19 cellular contexts compared by ENCODE assay signal in the genomic region with DNA sequence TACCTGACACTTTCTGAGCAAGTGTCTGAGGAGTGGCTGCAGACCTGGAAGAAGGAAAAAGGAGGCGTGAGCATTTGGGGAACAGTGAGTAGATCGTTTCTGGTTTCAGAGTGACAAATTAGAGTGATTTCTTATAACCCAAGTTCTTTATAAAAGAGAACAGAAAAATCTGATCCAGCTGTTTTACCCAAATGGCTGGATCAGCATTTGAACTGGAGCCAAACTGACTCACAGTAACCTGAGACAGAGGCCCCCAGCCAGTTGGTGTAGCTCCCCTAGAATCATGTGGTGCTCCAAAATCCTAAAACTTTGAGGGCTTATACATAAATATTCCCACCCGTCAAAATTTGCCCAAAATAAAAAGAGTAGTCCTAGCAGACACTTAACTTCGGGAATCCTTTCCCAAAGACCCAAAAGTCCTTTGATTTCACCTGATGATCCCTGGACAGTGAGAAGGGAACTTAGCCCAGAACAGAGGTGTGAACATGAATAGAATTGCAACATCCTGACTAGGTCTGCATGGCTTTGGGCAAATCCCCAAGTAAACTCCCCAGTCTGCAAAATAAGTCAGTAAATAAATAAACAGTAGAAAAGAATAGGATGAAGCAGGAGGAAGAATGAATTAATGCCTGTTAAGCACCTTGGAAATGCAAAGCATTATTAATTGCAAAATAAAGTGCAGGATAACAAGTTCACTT.
DNase-seq lines count a peak whose midpoint lies in the region; ATAC-seq, FAIRE-seq and TF ChIP-seq lines count a peak whose summit lies in the region.
"Had no signal": no experiment of that assay in that cellular context is flagged by ENCODE, and none has a peak within 500 bp of the region (broad histone marks: within the 10 kb centered on the region; RNA-seq: fewer than 3 reads in every experiment).

No MANE protein-coding gene starts in this region.

- no peaks in the 10 kb centered on the region for H3K79me2 ChIP-seq in K562 (ENCODE audit: control insufficient read depth, insufficient read depth, low read length)
- no peaks in the 10 kb centered on the region for H3K79me2 ChIP-seq in smooth muscle cell (ENCODE audit: low read depth)

- DNase-seq in Right ventricle myocardium superior (no peak), cardiac septum (ENCODE audit: low spot score) (no peak), K562 (ENCODE audit: extremely low read depth in 1 of 4, low spot score in 3 of 4) (no peak), left lobe of liver (ENCODE audit: low spot score) (no peak), smooth muscle cell (lab: John Stamatoyannopoulos, UW; ENCODE audit: unreplicated experiment) (no peak), KG1 (lab: John Stamatoyannopoulos, UW) (no peak), left lung (no peak), anterior cingulate cortex (lab: John Stamatoyannopoulos, UW) (no peak)
- DNase-seq: activated CD4-positive, alpha-beta T cell treated with anti-CD3 and anti-CD28 coated beads, Interleukin-2, amount 50 U/mL, for 1 hour; activated CD8-positive, alpha-beta memory T cell treated with anti-CD3 and anti-CD28 coated beads, Interleukin-2, amount 50 U/mL, for 48 hours; activated gamma-delta T cell; effector memory CD4-positive, alpha-beta T cell; naive thymus-derived CD4-positive, alpha-beta T cell; NCI-H187 treated with DMSO at 0.1 percent for 48 hours; NCI-H446 treated with DMSO at 0.1 percent for 48 hours; stimulated activated CD4-positive, alpha-beta T cell treated with anti-CD3 and anti-CD28 coated beads, Interleukin-12 subunit alpha, Interleukin-12 subunit beta, amount 100 ng/mL, for 4 hours had no signal

- POLR2A ChIA-PET in K562 (lab: Yijun Ruan, JAX): no interaction called here

- CTCF ChIA-PET in K562 (lab: Yijun Ruan, JAX; ENCODE audit: low intra/inter-chr PET ratio): no interaction called here

- TF ChIP-seq EP300 in K562 (IDR thresholded peaks at IDR 0.05; ENCODE audit: low read length): no peak

- H3K4me1 ChIP-seq in K562 (replicated peaks in 1 of 2; ENCODE audit: control insufficient read depth in 2 of 2, insufficient read depth in 2 of 2, low read length in 2 of 2): peaks cover 4 to 10% of the 10 kb centered on the region in 2 experiments; a peak in 4 of 5 replicates
- no peaks in the 10 kb centered on the region for H3K4me1 ChIP-seq in smooth muscle cell (ENCODE audit: low read depth)
- H3K4me1 ChIP-seq in left lung: peaks cover 0 to 7% of the 10 kb centered on the region in 2 donors

- no peaks in the 10 kb centered on the region for H4K20me1 ChIP-seq in K562 (replicated peaks; ENCODE audit: control insufficient read depth, insufficient read depth, low read length)
- H4K20me1 ChIP-seq in smooth muscle cell (ENCODE audit: low read depth): no peaks in the 10 kb centered on the region
- H4K20me1 ChIP-seq: BLaER1 treated with 17β-estradiol and CSF1 and Interleukin-3, amounts not matched to agents 10 nM and 100 nM had no signal

- H3K27me3 ChIP-seq in K562 (ENCODE audit: control insufficient read depth in 2 of 2, insufficient read depth in 2 of 2, low read length in 2 of 2): no peaks in the 10 kb centered on the region
- H3K27me3 ChIP-seq in smooth muscle cell (ENCODE audit: low read depth): no peaks in the 10 kb centered on the region
- no peaks in the 10 kb centered on the region for H3K27me3 ChIP-seq in left lung
- H3K27me3 ChIP-seq: BLaER1 treated with 17β-estradiol and CSF1 and Interleukin-3, amounts not matched to agents 10 nM and 100 nM had no signal

- H3K27ac ChIP-seq in K562 (ENCODE audit: extremely low read depth, low read depth, low read length): no peak overlapping the region
- H3K27ac ChIP-seq in smooth muscle cell (ENCODE audit: low read depth): no peak overlapping the region
- H3K27ac ChIP-seq in left lung: no peak overlapping the region
- H3K27ac ChIP-seq: BLaER1 treated with 17β-estradiol and CSF1 and Interleukin-3, amounts not matched to agents 10 nM and 100 nM had no signal

- no peak for FAIRE-seq in K562 (lab: Jason Lieb, UNC)
- FAIRE-seq: A204.1, GM12878 had no signal

- H3F3A ChIP-seq in smooth muscle cell (ENCODE audit: low read depth): no peaks in the 10 kb centered on the region

- ATAC-seq in Right ventricle myocardium superior (ENCODE audit: poor library complexity): peak; percentile 39
- ATAC-seq in K562: no peak
- ATAC-seq in left lobe of liver: peak; percentile 68
- no peak for ATAC-seq in left lung
- ATAC-seq: GM12878; naive thymus-derived CD4-positive, alpha-beta T cell had no signal

- no peaks in the 10 kb centered on the region for H3K9me1 ChIP-seq in K562 (ENCODE audit: control insufficient read depth, insufficient read depth, low read length)

- no peak for TF ChIP-seq CTCF in K562 (IDR thresholded peaks at IDR 0.05 in 2 of 3, conservative IDR thresholded peaks at IDR 0.05 in 1 of 3; ENCODE audit: insufficient read depth in 2 of 3, low read depth in 1 of 3, low read length in 3 of 3)
- no peak for TF ChIP-seq CTCF in smooth muscle cell (IDR thresholded peaks at IDR 0.05; ENCODE audit: borderline replicate concordance, insufficient read depth, poor library complexity, severe bottlenecking)
- no peak for TF ChIP-seq CTCF in left lung (IDR thresholded peaks at IDR 0.05)

- no peak for TF ChIP-seq POLR2A in K562 (conservative IDR thresholded peaks at IDR 0.05)

- no peaks in the 10 kb centered on the region for H3K36me3 ChIP-seq in K562 (ENCODE audit: control insufficient read depth, insufficient read depth, low read length)
- H3K36me3 ChIP-seq in smooth muscle cell (ENCODE audit: low read depth): no peaks in the 10 kb centered on the region
- H3K36me3 ChIP-seq in left lung: no peaks in the 10 kb centered on the region
- H3K36me3 ChIP-seq: BLaER1 treated with 17β-estradiol and CSF1 and Interleukin-3, amounts not matched to agents 10 nM and 100 nM had no signal

- H3K4me2 ChIP-seq in K562 (ENCODE audit: insufficient read depth, low read length) (no peak overlapping the region), smooth muscle cell (peak overlapping the region; percentile 46)

- no TSS peak for BruUV-seq in K562 (replicated peaks; lab: Mats Ljungman, UMichigan)

- H3K9me3 ChIP-seq in K562 (replicated peaks; ENCODE audit: control insufficient read depth, insufficient read depth, low read depth, low read length) (no peaks in the 10 kb centered on the region; the same call in 1 of the 2 replicates), smooth muscle cell (replicated peaks; ENCODE audit: low read depth) (no peaks in the 10 kb centered on the region), left lung (no peaks in the 10 kb centered on the region)

- in situ Hi-C loops in K562 (cut with MboI): no loop called here

- H2AFZ ChIP-seq in K562 (ENCODE audit: low read depth, low read length) (no peak overlapping the region), smooth muscle cell (ENCODE audit: low read depth) (no peak overlapping the region)

- 48% methylated on average over 4 of the region's 4 CpGs for WGBS in K562 (ENCODE audit: insufficient coverage, low coverage, missing lambda C conversion rate)
- WGBS in smooth muscle cell (ENCODE audit: low lambda C conversion rate): 87% methylated on average over 4 of the region's 4 CpGs

- H3K4me3 ChIP-seq in K562 (no peak overlapping the region), smooth muscle cell (no peak overlapping the region), left lung (no peak overlapping the region)
- H3K4me3 ChIP-seq: BLaER1 treated with 17β-estradiol and CSF1 and Interleukin-3, amounts not matched to agents 10 nM and 100 nM; GM12878 had no signal

- intact Hi-C loops in Right ventricle myocardium superior (cut with DNase I) (no loop called here), cardiac septum (cut with DNase I) (no loop called here), K562 (cut with micrococcal nuclease) (no loop called here), left lung (cut with DNase I) (no loop called here)

- H3K9ac ChIP-seq in K562 (ENCODE audit: insufficient read depth in 1 of 2, low read depth in 2 of 2, low read length in 2 of 2) (no peak overlapping the region), smooth muscle cell (ENCODE audit: low read depth) (no peak overlapping the region)
- H3K9ac ChIP-seq: BLaER1 treated with 17β-estradiol and CSF1 and Interleukin-3, amounts not matched to agents 10 nM and 100 nM had no signal

- TF ChIP-seq RAD21 in K562 (CRISPR knock-in tag; conservative IDR thresholded peaks at IDR 0.05 in 1 of 2, IDR thresholded peaks at IDR 0.05 in 1 of 2): no peak

TF ChIP-seq in K562, 482 proteins besides CTCF, POLR2A, EP300 and RAD21:
- TF ChIP-seq HDAC3 (IDR thresholded peaks at IDR 0.05; ENCODE audit: borderline replicate concordance, partially characterized antibody) (no peak), CEBPB (tag; IDR thresholded peaks at IDR 0.05) (peak; percentile 20; the same call in 1 of the 2 replicates), L3MBTL2 (IDR thresholded peaks at IDR 0.05) (0 out of 2 replicates have a peak, but pooled peaks have one; percentile 21), NFIC (IDR thresholded peaks at IDR 0.05) (0 out of 2 replicates have a peak, but pooled peaks have one; percentile 7), ZNF316 (IDR thresholded peaks at IDR 0.05) (peak; percentile 34; the same call in 1 of the 2 replicates)
TF ChIP-seq in K562: peak in this region for 4.

Comparison
In these comparisons a context has a peak if more than half of its experiments do, and no peak if none do; other contexts are left out.
1. ATAC-seq: peak in Right ventricle myocardium superior (single experiment) and left lobe of liver (single experiment); none in K562 (single experiment) and left lung (single experiment).